ENCODE assay signal across 22 cellular contexts in the genomic region with DNA sequence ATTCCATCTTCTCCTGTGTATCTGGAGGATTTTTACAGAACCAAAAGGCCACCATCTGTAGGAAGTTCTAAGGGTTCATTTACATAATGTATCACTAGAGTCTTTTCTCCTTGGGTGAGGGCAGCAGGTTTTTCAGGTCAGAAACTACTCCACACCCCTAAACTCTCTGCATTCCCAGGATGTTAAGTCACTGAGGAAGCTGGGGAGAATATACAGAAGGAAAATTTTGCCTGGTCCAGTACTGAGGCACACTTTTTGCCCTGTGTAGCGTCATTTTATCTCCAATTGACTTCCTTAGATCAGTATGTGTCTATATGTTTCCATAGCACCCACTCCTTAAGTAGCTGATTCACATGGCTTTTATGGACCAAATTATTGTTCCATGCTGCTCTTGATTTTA. TPM values are rescaled to one million over a fixed set of nuclear protein-coding genes. Genes with fewer than 3 reads are reported as not detected.
"Had no signal": no experiment of that assay in that cellular context is flagged by ENCODE, and none has a peak within 500 bp of the region (broad histone marks: within the 10 kb centered on the region; RNA-seq: fewer than 3 reads in every experiment).

No MANE protein-coding gene starts in this region.

- DNase-seq: activated CD4-positive, alpha-beta T cell treated with anti-CD3 and anti-CD28 coated beads, Interleukin-2, amount 50 U/mL, for 1 hour; activated naive CD4-positive, alpha-beta T cell treated with anti-CD3 and anti-CD28 coated beads, Interleukin-2, amount 50 U/mL, for 16 hours; adrenal gland; body of pancreas; cerebellar nuclear complex; head of caudate nucleus; left ventricle myocardium superior; sigmoid colon; stimulated activated CD4-positive, alpha-beta T cell treated with anti-CD3 and anti-CD28 coated beads, Interleukin-12 subunit alpha, Interleukin-12 subunit beta, amount 100 ng/mL, for 4 hours; stimulated activated CD4-positive, alpha-beta T cell treated with anti-CD3 and anti-CD28 coated beads, Interleukin-2, amount 100 ng/mL, for 48 hours; stimulated activated CD8-positive, alpha-beta memory T cell treated with anti-CD3 and anti-CD28 coated beads, Interleukin-4, amount 100 ng/mL, for 48 hours; stimulated activated naive CD8-positive, alpha-beta T cell treated with anti-CD3 and anti-CD28 coated beads, Interleukin-15, Interleukin-2, amounts not matched to agents 100 U/mL and 50 U/mL, for 24 hours; upper lobe of left lung had no signal

- H3K4me1 ChIP-seq: adrenal gland, body of pancreas, esophagus muscularis mucosa, sigmoid colon, suprapubic skin, upper lobe of left lung had no signal

- H3K27ac ChIP-seq: adrenal gland, body of pancreas, esophagus muscularis mucosa, sigmoid colon, suprapubic skin, upper lobe of left lung had no signal

- H3K36me3 ChIP-seq: adrenal gland, esophagus muscularis mucosa, sigmoid colon, suprapubic skin, upper lobe of left lung had no signal

- ATAC-seq: body of pancreas; left ventricle myocardium superior; stimulated activated naive CD8-positive, alpha-beta T cell treated with anti-CD3 and anti-CD28 coated beads, Interleukin-15, Interleukin-2, amounts not matched to agents 100 U/mL and 50 U/mL, for 24 hours had no signal

- H3K4me3 ChIP-seq: adrenal gland, body of pancreas, esophagus muscularis mucosa, sigmoid colon, suprapubic skin, upper lobe of left lung had no signal

- H3K27me3 ChIP-seq: body of pancreas, esophagus muscularis mucosa, sigmoid colon, suprapubic skin, upper lobe of left lung had no signal

- H3K9me3 ChIP-seq: adrenal gland, body of pancreas, esophagus muscularis mucosa, sigmoid colon, suprapubic skin, upper lobe of left lung had no signal

- FAIRE-seq: islet of Langerhans had no signal

RNA-seq across cellular contexts. Expression of a gene that starts 17.0 kb away (rescaled TPM):
- total RNA-seq: body of pancreas; fibroblast of villous mesenchyme; left ventricle myocardium superior; T-helper 2 cell treated with Interferon-gamma antibody and Interleukin-4, amounts not matched to agents 100 ng/mL and 5 ng/mL, for 36 hours had no signal
- polyA plus RNA-seq: neural cell had no signal

RNA-seq across cellular contexts. Expression of a gene that starts 37.6 kb away (rescaled TPM):
- total RNA-seq: activated T-helper 2 cell treated with anti-CD3 and anti-CD28 coated beads, Interferon-gamma antibody, Interleukin-2, Interleukin-4, amounts not matched to agents 10 μg/mL and 5 μg/mL and 100 μg/mL, durations not matched to agents 14 hours and 24 hours and 36 hours; adrenal gland; body of pancreas; esophagus muscularis mucosa; left ventricle myocardium superior; osteoblast; pulmonary artery endothelial cell; T-helper 2 cell treated with Interferon-gamma antibody and Interleukin-4, amounts not matched to agents 100 ng/mL and 5 ng/mL, for 36 hours; upper lobe of left lung had no signal
- polyA plus RNA-seq: neural cell had no signal

RNA-seq across cellular contexts. Expression of a gene that starts 57.8 kb away (rescaled TPM):
- total RNA-seq: activated T-helper 2 cell treated with anti-CD3 and anti-CD28 coated beads, Interferon-gamma antibody, Interleukin-2, Interleukin-4, amounts not matched to agents 10 μg/mL and 5 μg/mL and 100 μg/mL, durations not matched to agents 14 hours and 24 hours and 36 hours; adrenal gland; body of pancreas; esophagus muscularis mucosa; fibroblast of villous mesenchyme; left ventricle myocardium superior; osteoblast; pulmonary artery endothelial cell; sigmoid colon; suprapubic skin; T-helper 2 cell treated with Interferon-gamma antibody and Interleukin-4, amounts not matched to agents 100 ng/mL and 5 ng/mL, for 36 hours; upper lobe of left lung had no signal
- polyA plus RNA-seq: adrenal gland, neural cell, sigmoid colon had no signal
